In genomic region chr10:91613411-91614253, GRCh38 we compare ENCODE assay signal across 10 cellular contexts. TPM values are rescaled to one million over a fixed set of nuclear protein-coding genes. Genes with fewer than 3 reads are reported as not detected.
DNase-seq lines count a peak whose midpoint lies in the region; ATAC-seq, FAIRE-seq and TF ChIP-seq lines count a peak whose summit lies in the region.
"Had no signal": no experiment of that assay in that cellular context is flagged by ENCODE, and none has a peak within 500 bp of the region (broad histone marks: within the 10 kb centered on the region; RNA-seq: fewer than 3 reads in every experiment).

No MANE protein-coding gene starts in this region.

- no peak overlapping the region for H3K9ac ChIP-seq in mucosa of rectum (ENCODE audit: low read depth in 1 of 2, low read length in 2 of 2)

- ATAC-seq in GM21367 (IDR thresholded peaks at IDR 0.05; ENCODE audit: unreplicated experiment) = no peak

- no peaks in the 10 kb centered on the region for H3K9me3 ChIP-seq in mucosa of rectum (ENCODE audit: control insufficient read depth in 2 of 2, low read length in 2 of 2)

- DNase-seq in ACHN = peak; percentile 74
- peak; percentile 96 for DNase-seq in bronchial epithelial cell (ENCODE audit: low read depth)
- no peak for DNase-seq in KBM-7
- DNase-seq in dorsolateral prefrontal cortex = no peak
- DNase-seq in GM13976 (ENCODE audit: low spot score) = no peak
- DNase-seq: activated T-cell treated with anti-CD3 and anti-CD28 coated beads, Interleukin-2, amount 50 U/mL, for 1 hour; CD8-positive, alpha-beta memory T cell had no signal

- H3K4me3 ChIP-seq in bronchial epithelial cell (ENCODE audit: low read depth, low read length) (no peak overlapping the region), mucosa of rectum (ENCODE audit: low read length in 2 of 2) (peak overlapping the region in 1 of 2 donors; percentile 43), dorsolateral prefrontal cortex (no peak overlapping the region)

- intact Hi-C loops in dorsolateral prefrontal cortex (cut with DNase I) = no loop called here

- peak; percentile 58 for FAIRE-seq in bronchial epithelial cell (lab: Jason Lieb, UNC)

- peak overlapping the region; percentile 68 to 69 for H3K27ac ChIP-seq in mucosa of rectum (ENCODE audit: low read depth in 2 of 2, low read length in 2 of 2)
- peak overlapping the region in 1 of 59 donors; percentile 36 for H3K27ac ChIP-seq in dorsolateral prefrontal cortex

- TF ChIP-seq CTCF in bronchial epithelial cell (IDR thresholded peaks at IDR 0.05; ENCODE audit: insufficient read depth, low read length, severe bottlenecking) (no peak), dorsolateral prefrontal cortex (IDR thresholded peaks at IDR 0.05 in 54 of 56, conservative IDR thresholded peaks at IDR 0.05 in 2 of 56; ENCODE audit: low read depth in 1 of 56, partially characterized antibody in 56 of 56) (no peak), GM13976 (IDR thresholded peaks at IDR 0.05; ENCODE audit: borderline replicate concordance, control extremely low read depth, extremely low read depth, insufficient read depth, missing control alignments) (no peak)

- TF ChIP-seq RAD21 in Ishikawa (IDR thresholded peaks at IDR 0.05; ENCODE audit: low read depth) = no peak

- peaks cover 8 to 12% of the 10 kb centered on the region in 2 donors for H3K4me1 ChIP-seq in mucosa of rectum (ENCODE audit: control insufficient read depth in 2 of 2, insufficient read depth in 2 of 2, low read length in 2 of 2)

- in situ Hi-C loops in ACHN (cut with HindIII; ENCODE audit: low pct_ligation_motif_present, low pct_unique_long_range_greater_than_20kb, low sequenced_read_pairs) (no loop called here), KBM-7 (cut with MboI; ENCODE audit: low pct_unique_long_range_greater_than_20kb, low sequenced_read_pairs) (no loop called here), GM13976 (cut with MboI; ENCODE audit: low sequenced_read_pairs, unreplicated experiment) (no loop called here)

- H3K27me3 ChIP-seq in bronchial epithelial cell (ENCODE audit: control insufficient read depth, insufficient read depth, low read length) = no peaks in the 10 kb centered on the region
- H3K27me3 ChIP-seq in mucosa of rectum (ENCODE audit: control insufficient read depth in 2 of 2, insufficient read depth in 2 of 2, low read length in 2 of 2) = no peaks in the 10 kb centered on the region
- H3K27me3 ChIP-seq in dorsolateral prefrontal cortex = no peaks in the 10 kb centered on the region

- no peak for TF ChIP-seq EP300 in Ishikawa (IDR thresholded peaks at IDR 0.05; ENCODE audit: borderline replicate concordance)

- H3K36me3 ChIP-seq in bronchial epithelial cell (ENCODE audit: control insufficient read depth, insufficient read depth, low read length) (no peaks in the 10 kb centered on the region), mucosa of rectum (ENCODE audit: control insufficient read depth in 2 of 2, insufficient read depth in 2 of 2, low read length in 2 of 2) (no peaks in the 10 kb centered on the region)

TF ChIP-seq in Ishikawa, 13 proteins besides CTCF, POLR2A, EP300 and RAD21:
- TF ChIP-seq USF1 (IDR thresholded peaks at IDR 0.05) (peak; percentile 47; the same call in 1 of the 2 replicates), FOXM1 (IDR thresholded peaks at IDR 0.05; ENCODE audit: borderline replicate concordance, low read depth) (no peak)

RNA-seq across cellular contexts. Expression of gene PPP1R3C, which starts 19.2 kb away (rescaled TPM):
- total RNA-seq in bronchial epithelial cell (17.4 and 39.8 TPM in 2 replicates), dorsolateral prefrontal cortex (100 to 1,000 TPM in 2 of 120 experiments, 10 to 100 TPM in 118; 20.8 to 122 (median 43.9) TPM)
- total RNA-seq: CD8-positive, alpha-beta memory T cell had no signal

Comparison
In these comparisons a context has a peak if more than half of its experiments do, and no peak if none do; other contexts are left out.
1. DNase-seq: peak in ACHN (single experiment) and bronchial epithelial cell (single experiment); none in KBM-7 (single experiment), dorsolateral prefrontal cortex (0 of 10) and GM13976 (single experiment).